2 cellular contexts compared by ENCODE assay signal in the genomic region with DNA sequence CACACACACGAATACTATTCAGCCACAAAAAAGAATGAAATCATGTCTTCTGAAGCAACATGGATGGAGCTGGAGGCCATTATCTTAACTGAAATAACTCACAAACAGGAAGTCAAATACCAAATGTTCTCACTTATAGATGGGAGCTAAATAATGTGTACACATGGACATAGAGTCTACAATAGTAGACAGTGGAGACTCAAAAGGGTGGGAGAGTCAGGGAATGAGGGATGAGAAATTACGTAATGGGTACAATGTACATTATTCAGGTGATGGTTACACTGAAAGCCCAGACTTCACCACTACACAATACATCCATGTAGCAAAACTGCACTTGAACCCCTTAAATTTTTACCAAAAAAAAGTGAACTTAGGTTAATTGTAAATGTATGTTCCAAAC.
TF ChIP-seq lines count a peak whose summit lies in the region.

No MANE protein-coding gene starts in this region.

TF ChIP-seq in HepG2, 621 proteins besides CTCF, POLR2A, EP300 and RAD21 (continued from another document and continues in another):
- 0 out of 2 replicates have a peak, but pooled peaks have one; percentile 59 for TF ChIP-seq ZNF646 (CRISPR knock-in tag; IDR thresholded peaks at IDR 0.05)
- peak; percentile 13; the same call in 1 of the 2 replicates for TF ChIP-seq FOXA3 (CRISPR knock-in tag; IDR thresholded peaks at IDR 0.05)
- TF ChIP-seq FOXC1 (CRISPR knock-in tag; IDR thresholded peaks at IDR 0.05; ENCODE audit: borderline replicate concordance) = no peak
- peak; percentile 58 for TF ChIP-seq POGZ (CRISPR knock-in tag; IDR thresholded peaks at IDR 0.05)
- TF ChIP-seq HNF4A (CRISPR knock-in tag; IDR thresholded peaks at IDR 0.05) = peak; percentile 48; the same call in 1 of the 2 replicates
- peak; percentile 72 for TF ChIP-seq CEBPG (CRISPR knock-in tag; IDR thresholded peaks at IDR 0.05)
- no peak for TF ChIP-seq ZNF205 (CRISPR knock-in tag; IDR thresholded peaks at IDR 0.05)
- TF ChIP-seq PREB (CRISPR knock-in tag; IDR thresholded peaks at IDR 0.05) = no peak
- TF ChIP-seq, protein P1, sequence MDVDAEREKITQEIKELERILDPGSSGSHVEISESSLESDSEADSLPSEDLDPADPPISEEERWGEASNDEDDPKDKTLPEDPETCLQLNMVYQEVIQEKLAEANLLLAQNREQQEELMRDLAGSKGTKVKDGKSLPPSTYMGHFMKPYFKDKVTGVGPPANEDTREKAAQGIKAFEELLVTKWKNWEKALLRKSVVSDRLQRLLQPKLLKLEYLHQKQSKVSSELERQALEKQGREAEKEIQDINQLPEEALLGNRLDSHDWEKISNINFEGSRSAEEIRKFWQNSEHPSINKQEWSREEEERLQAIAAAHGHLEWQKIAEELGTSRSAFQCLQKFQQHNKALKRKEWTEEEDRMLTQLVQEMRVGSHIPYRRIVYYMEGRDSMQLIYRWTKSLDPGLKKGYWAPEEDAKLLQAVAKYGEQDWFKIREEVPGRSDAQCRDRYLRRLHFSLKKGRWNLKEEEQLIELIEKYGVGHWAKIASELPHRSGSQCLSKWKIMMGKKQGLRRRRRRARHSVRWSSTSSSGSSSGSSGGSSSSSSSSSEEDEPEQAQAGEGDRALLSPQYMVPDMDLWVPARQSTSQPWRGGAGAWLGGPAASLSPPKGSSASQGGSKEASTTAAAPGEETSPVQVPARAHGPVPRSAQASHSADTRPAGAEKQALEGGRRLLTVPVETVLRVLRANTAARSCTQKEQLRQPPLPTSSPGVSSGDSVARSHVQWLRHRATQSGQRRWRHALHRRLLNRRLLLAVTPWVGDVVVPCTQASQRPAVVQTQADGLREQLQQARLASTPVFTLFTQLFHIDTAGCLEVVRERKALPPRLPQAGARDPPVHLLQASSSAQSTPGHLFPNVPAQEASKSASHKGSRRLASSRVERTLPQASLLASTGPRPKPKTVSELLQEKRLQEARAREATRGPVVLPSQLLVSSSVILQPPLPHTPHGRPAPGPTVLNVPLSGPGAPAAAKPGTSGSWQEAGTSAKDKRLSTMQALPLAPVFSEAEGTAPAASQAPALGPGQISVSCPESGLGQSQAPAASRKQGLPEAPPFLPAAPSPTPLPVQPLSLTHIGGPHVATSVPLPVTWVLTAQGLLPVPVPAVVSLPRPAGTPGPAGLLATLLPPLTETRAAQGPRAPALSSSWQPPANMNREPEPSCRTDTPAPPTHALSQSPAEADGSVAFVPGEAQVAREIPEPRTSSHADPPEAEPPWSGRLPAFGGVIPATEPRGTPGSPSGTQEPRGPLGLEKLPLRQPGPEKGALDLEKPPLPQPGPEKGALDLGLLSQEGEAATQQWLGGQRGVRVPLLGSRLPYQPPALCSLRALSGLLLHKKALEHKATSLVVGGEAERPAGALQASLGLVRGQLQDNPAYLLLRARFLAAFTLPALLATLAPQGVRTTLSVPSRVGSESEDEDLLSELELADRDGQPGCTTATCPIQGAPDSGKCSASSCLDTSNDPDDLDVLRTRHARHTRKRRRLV (CRISPR knock-in tag; IDR thresholded peaks at IDR 0.05) = no peak
- TF ChIP-seq NCOR1 (IDR thresholded peaks at IDR 0.05; ENCODE audit: borderline replicate concordance, low read length) = peak; percentile 39; the same call in 1 of the 2 replicates
- TF ChIP-seq SMC3 (IDR thresholded peaks at IDR 0.05; ENCODE audit: low read length) = 0 out of 2 replicates have a peak, but pooled peaks have one; percentile 10

TF ChIP-seq in A549, 52 proteins besides CTCF, POLR2A, EP300 and RAD21 (continued from another document):
- TF ChIP-seq PBX3 (IDR thresholded peaks at IDR 0.05) (no peak), ZSCAN20 (CRISPR knock-in tag; IDR thresholded peaks at IDR 0.05) (no peak), CHD2 (IDR thresholded peaks at IDR 0.05; ENCODE audit: low read length, partially characterized antibody) (no peak), BHLHE40 (IDR thresholded peaks at IDR 0.05; ENCODE audit: low read depth, low read length) (no peak), PHF8 (IDR thresholded peaks at IDR 0.05; ENCODE audit: borderline replicate concordance, low read depth) (no peak), HMGXB4 (CRISPR knock-in tag; IDR thresholded peaks at IDR 0.05; ENCODE audit: borderline replicate concordance) (no peak), RARB (CRISPR knock-in tag; IDR thresholded peaks at IDR 0.05) (no peak), NPAS2 (CRISPR knock-in tag; IDR thresholded peaks at IDR 0.05; ENCODE audit: borderline replicate concordance) (no peak), CHD4 (IDR thresholded peaks at IDR 0.05; ENCODE audit: borderline replicate concordance) (no peak)
- TF ChIP-seq, protein P2, sequence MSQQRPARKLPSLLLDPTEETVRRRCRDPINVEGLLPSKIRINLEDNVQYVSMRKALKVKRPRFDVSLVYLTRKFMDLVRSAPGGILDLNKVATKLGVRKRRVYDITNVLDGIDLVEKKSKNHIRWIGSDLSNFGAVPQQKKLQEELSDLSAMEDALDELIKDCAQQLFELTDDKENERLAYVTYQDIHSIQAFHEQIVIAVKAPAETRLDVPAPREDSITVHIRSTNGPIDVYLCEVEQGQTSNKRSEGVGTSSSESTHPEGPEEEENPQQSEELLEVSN (IDR thresholded peaks at IDR 0.05; ENCODE audit: borderline replicate concordance, low read depth) = no peak
- TF ChIP-seq, protein P3, sequence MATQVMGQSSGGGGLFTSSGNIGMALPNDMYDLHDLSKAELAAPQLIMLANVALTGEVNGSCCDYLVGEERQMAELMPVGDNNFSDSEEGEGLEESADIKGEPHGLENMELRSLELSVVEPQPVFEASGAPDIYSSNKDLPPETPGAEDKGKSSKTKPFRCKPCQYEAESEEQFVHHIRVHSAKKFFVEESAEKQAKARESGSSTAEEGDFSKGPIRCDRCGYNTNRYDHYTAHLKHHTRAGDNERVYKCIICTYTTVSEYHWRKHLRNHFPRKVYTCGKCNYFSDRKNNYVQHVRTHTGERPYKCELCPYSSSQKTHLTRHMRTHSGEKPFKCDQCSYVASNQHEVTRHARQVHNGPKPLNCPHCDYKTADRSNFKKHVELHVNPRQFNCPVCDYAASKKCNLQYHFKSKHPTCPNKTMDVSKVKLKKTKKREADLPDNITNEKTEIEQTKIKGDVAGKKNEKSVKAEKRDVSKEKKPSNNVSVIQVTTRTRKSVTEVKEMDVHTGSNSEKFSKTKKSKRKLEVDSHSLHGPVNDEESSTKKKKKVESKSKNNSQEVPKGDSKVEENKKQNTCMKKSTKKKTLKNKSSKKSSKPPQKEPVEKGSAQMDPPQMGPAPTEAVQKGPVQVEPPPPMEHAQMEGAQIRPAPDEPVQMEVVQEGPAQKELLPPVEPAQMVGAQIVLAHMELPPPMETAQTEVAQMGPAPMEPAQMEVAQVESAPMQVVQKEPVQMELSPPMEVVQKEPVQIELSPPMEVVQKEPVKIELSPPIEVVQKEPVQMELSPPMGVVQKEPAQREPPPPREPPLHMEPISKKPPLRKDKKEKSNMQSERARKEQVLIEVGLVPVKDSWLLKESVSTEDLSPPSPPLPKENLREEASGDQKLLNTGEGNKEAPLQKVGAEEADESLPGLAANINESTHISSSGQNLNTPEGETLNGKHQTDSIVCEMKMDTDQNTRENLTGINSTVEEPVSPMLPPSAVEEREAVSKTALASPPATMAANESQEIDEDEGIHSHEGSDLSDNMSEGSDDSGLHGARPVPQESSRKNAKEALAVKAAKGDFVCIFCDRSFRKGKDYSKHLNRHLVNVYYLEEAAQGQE (IDR thresholded peaks at IDR 0.05) = no peak
